14 cellular contexts compared by ENCODE assay signal in the genomic region with DNA sequence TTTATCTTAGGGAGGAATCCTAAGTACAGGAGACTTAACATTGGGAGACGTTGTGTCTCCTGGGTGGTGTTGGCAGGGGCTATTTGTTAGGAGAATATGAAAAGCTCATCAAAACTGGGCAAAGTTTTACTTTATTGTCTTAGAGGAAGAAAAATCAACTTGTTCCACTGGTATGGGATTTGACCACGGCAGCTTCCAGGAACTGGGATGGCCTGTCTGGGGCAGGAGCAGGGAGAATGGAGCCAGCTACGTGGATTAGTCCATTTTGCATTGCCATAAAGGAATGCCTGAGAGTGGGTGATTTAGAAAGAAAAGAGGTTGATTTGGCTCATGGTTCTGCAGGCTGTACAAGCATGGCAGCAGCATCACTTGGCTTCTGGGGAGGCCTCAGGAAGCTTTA.
"Had no signal": no experiment of that assay in that cellular context is flagged by ENCODE, and none has a peak within 500 bp of the region (broad histone marks: within the 10 kb centered on the region; RNA-seq: fewer than 3 reads in every experiment).

No MANE protein-coding gene starts in this region.

- H3K36me3 Mint-ChIP-seq: stimulated activated naive B cell treated with anti-CD40 and anti-IgM and Interleukin-4, amounts not matched to agents 10 μg/mL and 1 μg/mL and 100 μg/mL, for 72 hours had no signal

- H3K4me3 Mint-ChIP-seq: activated B cell treated with CpG ODN at 0.5 μM for 24 hours; nephron progenitor cell; stimulated activated naive B cell treated with anti-CD40 and anti-IgM and Interleukin-4, amounts not matched to agents 10 μg/mL and 1 μg/mL and 100 μg/mL, for 72 hours; T-helper 17 cell had no signal

- DNase-seq: activated B cell treated with CpG ODN at 0.5 μM for 24 hours; activated CD4-positive, alpha-beta T cell treated with anti-CD3 and anti-CD28 coated beads, Interleukin-2, amount 50 U/mL, for 1 hour; activated naive CD4-positive, alpha-beta T cell treated with anti-CD3 and anti-CD28 coated beads, Interleukin-2, amount 50 U/mL, for 16 hours; left ventricle myocardium inferior; mesendoderm; nephron progenitor cell; small intestine; stimulated activated naive B cell treated with anti-CD40 and anti-IgM and Interleukin-4, amounts not matched to agents 10 μg/mL and 1 μg/mL and 100 μg/mL, for 72 hours; T-helper 17 cell; trophoblast cell had no signal

- H3K27ac ChIP-seq: ovary had no signal

- H3K36me3 ChIP-seq: esophagus squamous epithelium, left ventricle myocardium inferior, ovary had no signal

- H3K9me3 ChIP-seq: esophagus squamous epithelium, left ventricle myocardium inferior, ovary had no signal

- FAIRE-seq: keratinocyte, small intestine had no signal

- H3K9me3 Mint-ChIP-seq: activated B cell treated with CpG ODN at 0.5 μM for 24 hours; activated T-helper 2 cell treated with anti-CD3 and anti-CD28 coated beads, Interferon-gamma antibody, Interleukin-2, Interleukin-4, amounts not matched to agents 10 μg/mL and 5 μg/mL and 100 μg/mL, durations not matched to agents 14 hours and 24 hours and 36 hours; nephron progenitor cell; stimulated activated naive B cell treated with anti-CD40 and anti-IgM and Interleukin-4, amounts not matched to agents 10 μg/mL and 1 μg/mL and 100 μg/mL, for 72 hours had no signal

- ATAC-seq: stimulated activated naive B cell treated with anti-CD40 and anti-IgM and Interleukin-4, amounts not matched to agents 10 μg/mL and 1 μg/mL and 100 μg/mL, for 72 hours; T-helper 17 cell had no signal

- H3K27me3 ChIP-seq: esophagus squamous epithelium, ovary had no signal

- H3K4me1 Mint-ChIP-seq: activated B cell treated with CpG ODN at 0.5 μM for 24 hours; stimulated activated naive B cell treated with anti-CD40 and anti-IgM and Interleukin-4, amounts not matched to agents 10 μg/mL and 1 μg/mL and 100 μg/mL, for 72 hours; T-helper 17 cell had no signal

- H3K27ac Mint-ChIP-seq: activated B cell treated with CpG ODN at 0.5 μM for 24 hours; activated T-helper 2 cell treated with anti-CD3 and anti-CD28 coated beads, Interferon-gamma antibody, Interleukin-2, Interleukin-4, amounts not matched to agents 10 μg/mL and 5 μg/mL and 100 μg/mL, durations not matched to agents 14 hours and 24 hours and 36 hours; nephron progenitor cell; stimulated activated naive B cell treated with anti-CD40 and anti-IgM and Interleukin-4, amounts not matched to agents 10 μg/mL and 1 μg/mL and 100 μg/mL, for 72 hours; T-helper 17 cell had no signal

- H3K4me3 ChIP-seq: esophagus squamous epithelium, left ventricle myocardium inferior, ovary had no signal
